Comparison of ENCODE assay signal across 11 cellular contexts in genomic region chr17:68760141-68760475, GRCh38.
DNase-seq lines count a peak whose midpoint lies in the region; ATAC-seq, FAIRE-seq and TF ChIP-seq lines count a peak whose summit lies in the region.
"Had no signal": no experiment of that assay in that cellular context is flagged by ENCODE, and none has a peak within 500 bp of the region (broad histone marks: within the 10 kb centered on the region; RNA-seq: fewer than 3 reads in every experiment).

No MANE protein-coding gene starts in this region.

- TF ChIP-seq EP300 in HepG2 (IDR thresholded peaks at IDR 0.05; ENCODE audit: low read depth in 2 of 2, low read length in 2 of 2) (no peak), HepG2 (CRISPR knock-in tag; IDR thresholded peaks at IDR 0.05; ENCODE audit: borderline replicate concordance) (no peak)

- no peaks in the 10 kb centered on the region for H3K9me3 Mint-ChIP-seq in dendritic cell treated with granulocyte-macrophage colony-stimulating factor and Interleukin-4, amounts not matched to agents 40 ng/mL and 50 ng/mL, for 4 days
- H3K9me3 Mint-ChIP-seq in stimulated activated naive B cell treated with anti-CD40 and anti-IgM and Interleukin-4, amounts not matched to agents 10 μg/mL and 1 μg/mL and 100 μg/mL, for 72 hours = peaks cover 0 to 3% of the 10 kb centered on the region in 2 donors

- no peaks in the 10 kb centered on the region for H3K36me3 Mint-ChIP-seq in dendritic cell treated with granulocyte-macrophage colony-stimulating factor and Interleukin-4, amounts not matched to agents 40 ng/mL and 50 ng/mL, for 4 days (ENCODE audit: low read depth)
- peaks cover 0 to 6% of the 10 kb centered on the region in 2 donors for H3K36me3 Mint-ChIP-seq in stimulated activated naive B cell treated with anti-CD40 and anti-IgM and Interleukin-4, amounts not matched to agents 10 μg/mL and 1 μg/mL and 100 μg/mL, for 72 hours

- H3K4me3 ChIP-seq in HepG2 (replicated peaks in 1 of 3; ENCODE audit: insufficient read depth in 1 of 3, low read depth in 2 of 3, low read length in 3 of 3) (no peak overlapping the region; a peak in 1 of 6 replicates), right lobe of liver (no peak overlapping the region), PC-3 (ENCODE audit: low read length) (no peak overlapping the region), small intestine (ENCODE audit: low read depth in 1 of 2, low read length in 2 of 2) (no peak overlapping the region)

- H3K36me3 ChIP-seq in HepG2 (replicated peaks in 1 of 2; ENCODE audit: control insufficient read depth in 1 of 2, insufficient read depth in 2 of 2, low read length in 2 of 2) (no peaks in the 10 kb centered on the region), right lobe of liver (no peaks in the 10 kb centered on the region), PC-3 (ENCODE audit: low read depth, low read length) (no peaks in the 10 kb centered on the region), small intestine (ENCODE audit: control insufficient read depth in 2 of 2, insufficient read depth in 2 of 2, low read length in 2 of 2) (no peaks in the 10 kb centered on the region)
- H3K36me3 ChIP-seq: neutrophil, thoracic aorta had no signal

- no peak for FAIRE-seq in HepG2 (lab: Jason Lieb, UNC)
- FAIRE-seq in small intestine (lab: Jason Lieb, UNC) = no peak

- no peaks in the 10 kb centered on the region for H3F3A ChIP-seq in PC-3 (ENCODE audit: low read length, unreplicated experiment)

- H3K4me1 ChIP-seq in HepG2 (ENCODE audit: insufficient read depth, low read length) (peaks cover 31% of the 10 kb centered on the region), right lobe of liver (peaks cover 0 to 12% (median 4%) of the 10 kb centered on the region in 4 donors), PC-3 (ENCODE audit: insufficient read depth, low read length) (peaks cover 11% of the 10 kb centered on the region), small intestine (ENCODE audit: control insufficient read depth in 2 of 2, insufficient read depth in 1 of 2, low read depth in 1 of 2, low read length in 1 of 2) (no peaks in the 10 kb centered on the region)

- TF ChIP-seq POLR2A in HepG2 (IDR thresholded peaks at IDR 0.05; ENCODE audit: insufficient read depth in 1 of 2, low read depth in 2 of 2, low read length in 2 of 2) (no peak), right lobe of liver (IDR thresholded peaks at IDR 0.05) (no peak)

- no peaks in the 10 kb centered on the region for H3K9me2 ChIP-seq in PC-3 (replicated peaks; ENCODE audit: low read length)

- no peak for TF ChIP-seq RAD21 in HepG2 (CRISPR knock-in tag; IDR thresholded peaks at IDR 0.05)

- TF ChIP-seq CTCF in HepG2 (CRISPR knock-in tag; IDR thresholded peaks at IDR 0.05) = no peak
- TF ChIP-seq CTCF in right lobe of liver (IDR thresholded peaks at IDR 0.05) = no peak
- TF ChIP-seq CTCF in PC-3 (conservative IDR thresholded peaks at IDR 0.05; ENCODE audit: low read depth, low read length) = no peak; the same call in 1 of the 2 replicates

- DNase-seq in HepG2 (ENCODE audit: low spot score) = no peak
- DNase-seq in right lobe of liver = no peak
- DNase-seq in PC-3 = no peak
- DNase-seq in stimulated activated naive B cell treated with anti-CD40 and anti-IgM and Interleukin-4, amounts not matched to agents 10 μg/mL and 1 μg/mL and 100 μg/mL, for 72 hours = no peak
- DNase-seq in small intestine = no peak
- no peak for DNase-seq in stimulated activated CD4-positive, alpha-beta T cell treated with anti-CD3 and anti-CD28 coated beads, Interleukin-12 subunit alpha, Interleukin-12 subunit beta, amount 100 ng/mL, for 4 hours
- DNase-seq in Kasumi-1 (lab: John Stamatoyannopoulos, UW) = no peak

- no peaks in the 10 kb centered on the region for H3K9me3 ChIP-seq in HepG2 (ENCODE audit: low read length)
- H3K9me3 ChIP-seq in right lobe of liver = no peaks in the 10 kb centered on the region
- H3K9me3 ChIP-seq in PC-3 (ENCODE audit: low read length) = no peaks in the 10 kb centered on the region
- no peaks in the 10 kb centered on the region for H3K9me3 ChIP-seq in small intestine (ENCODE audit: control insufficient read depth, low read depth)
- H3K9me3 ChIP-seq: neutrophil, thoracic aorta had no signal

- H3K4me3 Mint-ChIP-seq in dendritic cell treated with granulocyte-macrophage colony-stimulating factor and Interleukin-4, amounts not matched to agents 40 ng/mL and 50 ng/mL, for 4 days = no peak overlapping the region
- H3K4me3 Mint-ChIP-seq in stimulated activated naive B cell treated with anti-CD40 and anti-IgM and Interleukin-4, amounts not matched to agents 10 μg/mL and 1 μg/mL and 100 μg/mL, for 72 hours = peak overlapping the region; percentile 72 to 77

- ATAC-seq in HepG2 (no peak), right lobe of liver (no peak), PC-3 (no peak)
- ATAC-seq in stimulated activated naive B cell treated with anti-CD40 and anti-IgM and Interleukin-4, amounts not matched to agents 10 μg/mL and 1 μg/mL and 100 μg/mL, for 72 hours (replicated peaks) = no peak

- H2AFZ ChIP-seq in HepG2 (ENCODE audit: low read length) (no peak overlapping the region), PC-3 (ENCODE audit: low read length) (no peak overlapping the region)

- peaks cover 15% of the 10 kb centered on the region for H3K4me1 Mint-ChIP-seq in dendritic cell treated with granulocyte-macrophage colony-stimulating factor and Interleukin-4, amounts not matched to agents 40 ng/mL and 50 ng/mL, for 4 days (ENCODE audit: low read depth)
- peaks cover 6 to 14% of the 10 kb centered on the region in 2 donors for H3K4me1 Mint-ChIP-seq in stimulated activated naive B cell treated with anti-CD40 and anti-IgM and Interleukin-4, amounts not matched to agents 10 μg/mL and 1 μg/mL and 100 μg/mL, for 72 hours

- BruUV-seq in HepG2 (replicated peaks; lab: Mats Ljungman, UMichigan) (no TSS peak), PC-3 (replicated peaks; lab: Mats Ljungman, UMichigan) (no TSS peak)

- H3K9ac ChIP-seq in HepG2 (ENCODE audit: insufficient read depth, low read depth, low read length) = no peak overlapping the region; the same call in 1 of the 2 replicates
- H3K9ac ChIP-seq in PC-3 (ENCODE audit: low read length) = 0 out of 2 replicates have a peak overlapping the region, but pooled peaks have one; percentile 83

- H3K27ac ChIP-seq in HepG2 (ENCODE audit: extremely low read length, insufficient read depth, low read length) (no peak overlapping the region), right lobe of liver (no peak overlapping the region), PC-3 (ENCODE audit: low read length) (no peak overlapping the region), small intestine (ENCODE audit: low read depth in 1 of 2, low read length in 1 of 2) (no peak overlapping the region)
- H3K27ac ChIP-seq: neutrophil had no signal

- CTCF ChIA-PET in HepG2 (lab: Yijun Ruan, JAX; ENCODE audit: low intra/inter-chr PET ratio, low total read pairs) = interaction anchor here (1.2 to 1.5 kb wide), 7 partner anchors 19 to 487 kb away, joined by 3 to 9 read pairs (median 5); no protein-coding TSS in a partner anchor
- CTCF ChIA-PET in PC-3 (lab: Charles Lee) = interaction anchor here (1.3 kb wide), 1 partner anchor 147 kb away, joined by 3 read pairs; no protein-coding TSS in a partner anchor

- peaks cover 1% of the 10 kb centered on the region for H3K27me3 Mint-ChIP-seq in dendritic cell treated with granulocyte-macrophage colony-stimulating factor and Interleukin-4, amounts not matched to agents 40 ng/mL and 50 ng/mL, for 4 days
- peaks cover 0 to 3% of the 10 kb centered on the region in 2 donors for H3K27me3 Mint-ChIP-seq in stimulated activated naive B cell treated with anti-CD40 and anti-IgM and Interleukin-4, amounts not matched to agents 10 μg/mL and 1 μg/mL and 100 μg/mL, for 72 hours

- in situ Hi-C loops in HepG2 (cut with HindIII; ENCODE audit: extremely low pct_ligation_motif_present, low pct_unique_long_range_greater_than_20kb) = loop anchor here (5.0 to 25.0 kb wide), 5 partner anchors 148 to 598 kb away; partner anchors contain the start of genes ARSG, SLC16A6 and WIPI1

- H3K27me3 ChIP-seq in HepG2 (ENCODE audit: control insufficient read depth in 1 of 2, insufficient read depth in 2 of 2, low read length in 2 of 2) = 0 out of 5 replicates have a peak, but pooled peaks cover 0 to 6% of the 10 kb centered on the region in 2 experiments
- H3K27me3 ChIP-seq in right lobe of liver = no peaks in the 10 kb centered on the region
- H3K27me3 ChIP-seq in PC-3 (ENCODE audit: low read length) = no peaks in the 10 kb centered on the region
- no peaks in the 10 kb centered on the region for H3K27me3 ChIP-seq in small intestine (ENCODE audit: control insufficient read depth in 2 of 2, insufficient read depth in 2 of 2, low read length in 2 of 2)
- H3K27me3 ChIP-seq: neutrophil had no signal

- intact Hi-C loops in HepG2 (cut with micrococcal nuclease; ENCODE audit: unreplicated experiment) = loop anchor here (2.0 kb wide), 1 partner anchor 293 kb away; no protein-coding TSS in a partner anchor
- intact Hi-C loops in right lobe of liver (cut with DNase I) = no loop called here
- intact Hi-C loops in PC-3 (cut with micrococcal nuclease) = loop anchor here (1.0 to 5.0 kb wide), 2 partner anchors 294 to 498 kb away; no protein-coding TSS in a partner anchor
- intact Hi-C loops in dendritic cell treated with granulocyte-macrophage colony-stimulating factor and Interleukin-4, amounts not matched to agents 40 ng/mL and 50 ng/mL, for 4 days (cut with micrococcal nuclease) = loop anchor here (10.0 kb wide), 1 partner anchor 295 kb away; no protein-coding TSS in a partner anchor

- POLR2A ChIA-PET in HepG2 (lab: Yijun Ruan, JAX) (no interaction called here), PC-3 (lab: Charles Lee; ENCODE audit: unreplicated experiment) (no interaction called here)

- peak overlapping the region; percentile 95 for H3K27ac Mint-ChIP-seq in dendritic cell treated with granulocyte-macrophage colony-stimulating factor and Interleukin-4, amounts not matched to agents 40 ng/mL and 50 ng/mL, for 4 days
- H3K27ac Mint-ChIP-seq in stimulated activated naive B cell treated with anti-CD40 and anti-IgM and Interleukin-4, amounts not matched to agents 10 μg/mL and 1 μg/mL and 100 μg/mL, for 72 hours = no peak overlapping the region
- H3K27ac Mint-ChIP-seq: activated T-helper 17 cell treated with anti-CD3 and anti-CD28 coated beads, Interleukin-2, amount 50 U/mL, for 72 hours had no signal

- WGBS in HepG2 (ENCODE audit: low lambda C conversion rate) = 20% methylated on average over 4 of the region's 4 CpGs
- 35% methylated on average over 4 of the region's 4 CpGs for WGBS in right lobe of liver (ENCODE audit: insufficient coverage, low coverage, low lambda C conversion rate, missing lambda C conversion rate)
- 47 to 50% (median 48%) methylated on average over 4 of the region's 4 CpGs for WGBS in small intestine, 3 donors

- H3K4me2 ChIP-seq in HepG2 (ENCODE audit: low read depth, low read length) (peak overlapping the region; percentile 84), PC-3 (ENCODE audit: low read length) (peak overlapping the region; percentile 75; the same call in 1 of the 2 replicates)

- H4K20me1 ChIP-seq in HepG2 (ENCODE audit: insufficient read depth, low read length) (no peaks in the 10 kb centered on the region), PC-3 (ENCODE audit: low read length) (no peaks in the 10 kb centered on the region)

- H3K79me2 ChIP-seq in HepG2 (ENCODE audit: insufficient read depth, low read length) = no peaks in the 10 kb centered on the region
- no peaks in the 10 kb centered on the region for H3K79me2 ChIP-seq in PC-3 (ENCODE audit: low read length)

Comparison
In these comparisons a context has a peak if more than half of its experiments do, and no peak if none do; other contexts are left out.
1. intact Hi-C loops: an anchor here in HepG2 (2.0 kb wide), PC-3 (1.0 to 5.0 kb wide) and dendritic cell treated with granulocyte-macrophage colony-stimulating factor and Interleukin-4, amounts not matched to agents 40 ng/mL and 50 ng/mL, for 4 days (10.0 kb wide); none called in right lobe of liver.